Comparison of ENCODE assay signal across 26 cellular contexts in genomic region chr4:107935246-107935645, GRCh38.
"Had no signal": no experiment of that assay in that cellular context is flagged by ENCODE, and none has a peak within 500 bp of the region (broad histone marks: within the 10 kb centered on the region; RNA-seq: fewer than 3 reads in every experiment).

No MANE protein-coding gene starts in this region.

- H2AFZ ChIP-seq: neural progenitor cell, parathyroid adenoma had no signal

- H3K36me3 Mint-ChIP-seq: natural killer cell treated with Interleukin-12 subunit alpha and Interleukin-12 subunit beta and Interleukin-15 and Interleukin-18, amount 100 ng/mL, for 72 hours had no signal

- H3K27ac ChIP-seq: coronary artery, esophagus squamous epithelium, gastrocnemius medialis, lower lobe of right lung, neural progenitor cell, parathyroid adenoma, prostate gland, right atrium auricular region, testis, tibial nerve, upper lobe of left lung had no signal

- H3K4me3 ChIP-seq: coronary artery, esophagus squamous epithelium, gastrocnemius medialis, lower lobe of right lung, neural progenitor cell, prostate gland, right atrium auricular region, smooth muscle cell, testis, tibial nerve, upper lobe of left lung had no signal

- H3K9me3 ChIP-seq: esophagus squamous epithelium, gastrocnemius medialis, lower lobe of right lung, prostate gland, right atrium auricular region, testis, tibial nerve, upper lobe of left lung had no signal

- H3K9me3 Mint-ChIP-seq: effector memory CD8-positive, alpha-beta T cell; natural killer cell treated with Interleukin-12 subunit alpha and Interleukin-12 subunit beta and Interleukin-15 and Interleukin-18, amount 100 ng/mL, for 72 hours had no signal

- H3K4me2 ChIP-seq: neural progenitor cell, smooth muscle cell had no signal

- DNase-seq: dermis blood vessel endothelial cell; effector memory CD8-positive, alpha-beta T cell; erythroblast; esophagus squamous epithelium; foreskin fibroblast; gastrocnemius medialis; head of caudate nucleus; left ventricle myocardium superior; lower lobe of right lung; stimulated activated CD4-positive, alpha-beta T cell treated with anti-CD3 and anti-CD28 coated beads, Interleukin-12 subunit alpha, Interleukin-12 subunit beta, amount 100 ng/mL, for 4 hours; stimulated activated CD4-positive, alpha-beta T cell treated with anti-CD3 and anti-CD28 coated beads, Interleukin-1b, Interleukin-23, amount 100 ng/mL, for 48 hours; stimulated activated CD4-positive, alpha-beta T cell treated with anti-CD3 and anti-CD28 coated beads, Interleukin-4, amount 100 ng/mL, for 1 hour; stimulated activated CD8-positive, alpha-beta memory T cell treated with anti-CD3 and anti-CD28 coated beads, Interleukin-4, amount 100 ng/mL, for 48 hours; stimulated activated naive CD8-positive, alpha-beta T cell treated with anti-CD3 and anti-CD28 coated beads, Interleukin-15, Interleukin-2, amounts not matched to agents 100 U/mL and 50 U/mL, for 24 hours; substantia nigra; testis; upper lobe of left lung had no signal

- H3K79me2 ChIP-seq: parathyroid adenoma had no signal

- H3K27me3 Mint-ChIP-seq: effector memory CD8-positive, alpha-beta T cell; natural killer cell treated with Interleukin-12 subunit alpha and Interleukin-12 subunit beta and Interleukin-15 and Interleukin-18, amount 100 ng/mL, for 72 hours had no signal

- H3K27me3 ChIP-seq: gastrocnemius medialis, right atrium auricular region, testis, tibial nerve, upper lobe of left lung had no signal

- ATAC-seq: effector memory CD8-positive, alpha-beta T cell; gastrocnemius medialis; left ventricle myocardium superior; lower lobe of right lung; natural killer cell treated with Interleukin-12 subunit alpha and Interleukin-12 subunit beta and Interleukin-15 and Interleukin-18, amount 100 ng/mL, for 72 hours; sciatic nerve; stimulated activated naive CD8-positive, alpha-beta T cell treated with anti-CD3 and anti-CD28 coated beads, Interleukin-15, Interleukin-2, amounts not matched to agents 100 U/mL and 50 U/mL, for 24 hours had no signal

- H3K27ac Mint-ChIP-seq: effector memory CD8-positive, alpha-beta T cell; natural killer cell treated with Interleukin-12 subunit alpha and Interleukin-12 subunit beta and Interleukin-15 and Interleukin-18, amount 100 ng/mL, for 72 hours; neural progenitor cell had no signal

- H3K4me3 Mint-ChIP-seq: effector memory CD8-positive, alpha-beta T cell; natural killer cell treated with Interleukin-12 subunit alpha and Interleukin-12 subunit beta and Interleukin-15 and Interleukin-18, amount 100 ng/mL, for 72 hours; neural progenitor cell had no signal

- H3K9ac ChIP-seq: neural progenitor cell, parathyroid adenoma had no signal

- H3K4me1 ChIP-seq: prostate gland, testis had no signal
